In the genomic region with DNA sequence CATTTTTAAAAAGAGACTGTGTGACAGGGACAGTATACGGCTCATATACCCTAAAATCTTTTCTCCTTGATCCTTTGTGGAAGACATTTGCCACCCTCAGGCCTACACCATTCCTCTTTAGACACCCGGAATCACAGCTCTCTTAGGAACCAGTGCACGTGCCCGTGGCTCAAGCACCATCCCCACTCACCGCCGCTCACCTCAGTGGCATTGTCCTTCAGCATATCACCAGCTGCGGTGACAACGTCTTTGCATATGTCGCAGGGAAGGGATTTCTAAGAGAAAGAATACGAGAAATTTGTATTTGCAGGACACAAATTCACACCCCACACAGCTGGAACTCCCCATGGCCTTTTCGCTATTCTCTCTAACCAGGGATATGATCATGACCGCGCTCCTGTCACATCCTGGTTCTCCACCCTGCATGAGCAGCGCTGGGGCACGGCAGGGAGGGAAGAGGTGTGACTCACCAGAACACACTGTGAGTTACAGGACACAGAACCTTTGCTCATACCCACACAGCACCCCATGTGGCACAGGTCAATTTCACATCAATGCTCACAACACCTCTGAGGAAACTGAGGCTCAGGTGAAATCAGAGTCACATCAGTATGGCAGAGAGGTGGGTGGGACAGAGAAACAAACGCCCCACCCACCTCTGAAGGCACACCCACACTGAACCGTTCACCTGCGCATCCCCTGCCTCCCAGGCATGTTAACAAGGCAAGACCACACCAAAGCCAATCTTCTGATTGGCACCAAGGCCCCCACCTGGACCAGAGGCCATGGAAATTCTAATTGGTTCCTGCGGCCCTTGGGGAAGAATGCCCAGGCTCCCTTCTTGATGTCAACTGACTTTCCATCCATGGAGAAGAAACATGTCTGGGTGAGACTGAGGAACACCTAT, we compare ENCODE assay signal across 11 cellular contexts. TPM values are rescaled to one million over a fixed set of nuclear protein-coding genes. Genes with fewer than 3 reads are reported as not detected.
DNase-seq lines count a peak whose midpoint lies in the region; ATAC-seq and TF ChIP-seq lines count a peak whose summit lies in the region.
"Had no signal": no experiment of that assay in that cellular context is flagged by ENCODE, and none has a peak within 500 bp of the region (broad histone marks: within the 10 kb centered on the region; RNA-seq: fewer than 3 reads in every experiment).

No MANE protein-coding gene starts in this region.

- dilution Hi-C loops in IMR-90 (cut with HindIII; ENCODE audit: low sequenced_read_pairs, unreplicated experiment) = no loop called here
- dilution Hi-C loops in mammary epithelial cell (cut with HindIII; ENCODE audit: low sequenced_read_pairs) = no loop called here

- no peak overlapping the region for H2AFZ ChIP-seq in IMR-90 (replicated peaks; ENCODE audit: low read length, poor library complexity)
- H2AFZ ChIP-seq in mammary epithelial cell (ENCODE audit: low read depth, low read length) = no peak overlapping the region

- H3K9ac ChIP-seq in IMR-90 (ENCODE audit: low read depth, low read length) = no peak overlapping the region
- H3K9ac ChIP-seq in mammary epithelial cell (ENCODE audit: insufficient read depth, low read length) = no peak overlapping the region
- no peak overlapping the region for H3K9ac ChIP-seq in mesendoderm (ENCODE audit: low read length)

- no peak overlapping the region for H4K91ac ChIP-seq in IMR-90 (ENCODE audit: insufficient read depth, low read depth, low read length)

- H3K9me3 ChIP-seq in IMR-90 (ENCODE audit: control insufficient read depth, insufficient read depth, low read length) (no peaks in the 10 kb centered on the region), mammary epithelial cell (replicated peaks; ENCODE audit: insufficient read depth, low read length) (no peaks in the 10 kb centered on the region)
- H3K9me3 ChIP-seq: Caco-2 had no signal

- H3K9me3 Mint-ChIP-seq in type B pancreatic cell = no peaks in the 10 kb centered on the region

- no peak overlapping the region for H2AK5ac ChIP-seq in IMR-90 (ENCODE audit: low read depth, low read length)
- H2AK5ac ChIP-seq in mesendoderm (ENCODE audit: low read length) = no peak overlapping the region

- no peak for TF ChIP-seq POLR2A in IMR-90 (IDR thresholded peaks at IDR 0.05; ENCODE audit: low read depth, low read length)

- H2BK120ac ChIP-seq in IMR-90 (ENCODE audit: low read depth, low read length) (no peak overlapping the region), mesendoderm (ENCODE audit: low read depth, low read length) (no peak overlapping the region)

- H4K8ac ChIP-seq in IMR-90 (ENCODE audit: low read depth in 2 of 2, low read length in 2 of 2) = no peak overlapping the region
- H4K8ac ChIP-seq in mesendoderm (ENCODE audit: low read depth, low read length) = no peak overlapping the region

- H3K36me3 ChIP-seq in IMR-90 (ENCODE audit: control insufficient read depth, insufficient read depth, low read length) = peaks cover 47% of the 10 kb centered on the region
- peaks cover 28% of the 10 kb centered on the region for H3K36me3 ChIP-seq in mammary epithelial cell (ENCODE audit: insufficient read depth, low read length)
- H3K36me3 ChIP-seq in mesendoderm (ENCODE audit: control insufficient read depth, insufficient read depth, low read length) = peaks cover 14% of the 10 kb centered on the region

- peak; percentile 54 for DNase-seq in IMR-90
- peak; percentile 83 for DNase-seq in mammary epithelial cell
- DNase-seq in iris pigment epithelial cell (ENCODE audit: low read depth) = peak; percentile 68
- DNase-seq in type B pancreatic cell (ENCODE audit: extremely low spot score, unreplicated experiment) = no peak
- no peak for DNase-seq in GM13976 (ENCODE audit: low spot score)
- DNase-seq in activated CD4-positive, alpha-beta T cell treated with anti-CD3 and anti-CD28 coated beads for 4 hours = no peak
- no peak for DNase-seq in mesendoderm
- DNase-seq: activated CD8-positive, alpha-beta memory T cell treated with anti-CD3 and anti-CD28 coated beads, Interleukin-2, amount 10 ng/mL, durations not matched to agents 7 days and 5 days; Caco-2; NCI-H1092 had no signal

- H2BK5ac ChIP-seq in IMR-90 (ENCODE audit: low read depth, low read length, poor library complexity, severe bottlenecking) = no peak overlapping the region
- H2BK5ac ChIP-seq in mesendoderm (ENCODE audit: low read length) = no peak overlapping the region

- TF ChIP-seq RAD21 in IMR-90 (IDR thresholded peaks at IDR 0.05; ENCODE audit: low read length) = no peak

- H3K9me1 ChIP-seq in IMR-90 (ENCODE audit: insufficient read depth, low read length) = peaks cover 28% of the 10 kb centered on the region

- BruUV-seq in IMR-90 (replicated peaks; lab: Mats Ljungman, UMichigan) (no TSS peak), mammary epithelial cell (replicated peaks; lab: Mats Ljungman, UMichigan) (no TSS peak)

- intact Hi-C loops in IMR-90 (cut with micrococcal nuclease) (no loop called here), mammary epithelial cell (cut with micrococcal nuclease) (no loop called here)

- no peak overlapping the region for H3K4me2 ChIP-seq in IMR-90 (ENCODE audit: low read depth, low read length)
- H3K4me2 ChIP-seq in mammary epithelial cell (ENCODE audit: insufficient read depth, low read depth, low read length) = no peak overlapping the region
- H3K4me2 ChIP-seq in mesendoderm (ENCODE audit: low read length) = no peak overlapping the region

- H3K23ac ChIP-seq in IMR-90 (ENCODE audit: low read depth, low read length) (no peak overlapping the region), mesendoderm (ENCODE audit: low read length) (no peak overlapping the region)

- TF ChIP-seq CTCF in IMR-90 (conservative IDR thresholded peaks at IDR 0.05; ENCODE audit: low read depth, low read length) (no peak), mammary epithelial cell (conservative IDR thresholded peaks at IDR 0.05 in 1 of 2, IDR thresholded peaks at IDR 0.05 in 1 of 2; ENCODE audit: extremely low read depth in 1 of 2, insufficient read depth in 1 of 2, low read depth in 1 of 2, low read length in 2 of 2) (peak; percentile 6 to 35), type B pancreatic cell (conservative IDR thresholded peaks at IDR 0.05) (no peak), GM13976 (IDR thresholded peaks at IDR 0.05; ENCODE audit: borderline replicate concordance, control extremely low read depth, extremely low read depth, insufficient read depth, missing control alignments) (no peak)

- ATAC-seq in IMR-90 (ENCODE audit: low read depth) = peak; percentile 29; the same call in 1 of the 2 replicates
- ATAC-seq: activated CD8-positive, alpha-beta memory T cell treated with anti-CD3 and anti-CD28 coated beads, Interleukin-2, amount 10 ng/mL, durations not matched to agents 7 days and 5 days had no signal

- H3K14ac ChIP-seq in IMR-90 (replicated peaks; ENCODE audit: low read depth, low read length) = no peak overlapping the region

- H3K79me2 ChIP-seq in mammary epithelial cell (ENCODE audit: insufficient read depth, low read length) = peaks cover 66% of the 10 kb centered on the region
- peaks cover 35% of the 10 kb centered on the region for H3K79me2 ChIP-seq in mesendoderm (ENCODE audit: control insufficient read depth, insufficient read depth, low read length)

- H3K27me3 ChIP-seq in IMR-90 (ENCODE audit: control insufficient read depth, insufficient read depth, low read length) = no peaks in the 10 kb centered on the region
- H3K27me3 ChIP-seq in mammary epithelial cell (ENCODE audit: insufficient read depth, low read length) = no peaks in the 10 kb centered on the region
- no peaks in the 10 kb centered on the region for H3K27me3 ChIP-seq in mesendoderm (ENCODE audit: insufficient read depth, low read length, poor library complexity)

- H3K27ac ChIP-seq in IMR-90 (ENCODE audit: insufficient read depth, low read length) (no peak overlapping the region), mammary epithelial cell (ENCODE audit: insufficient read depth, low read depth, low read length) (peak overlapping the region; percentile 1), mesendoderm (ENCODE audit: low read depth, low read length) (no peak overlapping the region)

- H3K4me3 ChIP-seq in IMR-90 (ENCODE audit: insufficient read depth, low read depth, low read length) (no peak overlapping the region), mammary epithelial cell (replicated peaks in 1 of 3; ENCODE audit: insufficient read depth in 1 of 3, low read depth in 2 of 3, low read length in 3 of 3) (no peak overlapping the region), mesendoderm (ENCODE audit: low read length) (no peak overlapping the region)

- H3K4me1 Mint-ChIP-seq in type B pancreatic cell (ENCODE audit: unreplicated experiment) = peaks cover 21% of the 10 kb centered on the region

- 80% methylated on average over 1 of the region's 19 CpGs; no CpG with 5 or more reads in 1 of the 2 experiments for WGBS in IMR-90 (ENCODE audit: extremely low coverage in 2 of 2, insufficient read length in 1 of 2), 2 experiments
- WGBS in mammary epithelial cell (ENCODE audit: low coverage, missing lambda C conversion rate) = 76% methylated on average over 19 of the region's 19 CpGs
- WGBS in mesendoderm (ENCODE audit: extremely low coverage, insufficient coverage, low lambda C conversion rate) = no CpG with 5 or more reads among the region's 19 CpGs

- no peak overlapping the region for H2BK20ac ChIP-seq in IMR-90 (ENCODE audit: low read depth, low read length)

- POLR2A ChIA-PET in IMR-90 (lab: Charles Lee; ENCODE audit: unreplicated experiment) = interaction anchor here (0.6 kb wide), 1 partner anchor 455 kb away, joined by 3 read pairs; no protein-coding TSS in a partner anchor

- H3K36me3 Mint-ChIP-seq in type B pancreatic cell = peaks cover 38% of the 10 kb centered on the region

- no peaks in the 10 kb centered on the region for H3K27me3 Mint-ChIP-seq in type B pancreatic cell
- H3K27me3 Mint-ChIP-seq: activated CD8-positive, alpha-beta memory T cell treated with anti-CD3 and anti-CD28 coated beads, Interleukin-2, amount 10 ng/mL, durations not matched to agents 7 days and 5 days; activated naive CD8-positive, alpha-beta T cell had no signal

- H2AK9ac ChIP-seq in IMR-90 (replicated peaks; ENCODE audit: low read depth, low read length, poor library complexity) = peak overlapping the region; percentile 23

- H4K20me1 ChIP-seq in IMR-90 (ENCODE audit: insufficient read depth, low read length) (peaks cover 67% of the 10 kb centered on the region), mammary epithelial cell (ENCODE audit: insufficient read depth, low read length) (no peaks in the 10 kb centered on the region)

- CTCF ChIA-PET in IMR-90 (lab: Yijun Ruan, JAX) = no interaction called here
- CTCF ChIA-PET in mammary epithelial cell (lab: Charles Lee; ENCODE audit: low non-redundant PET) = no interaction called here

- H3K18ac ChIP-seq in IMR-90 (ENCODE audit: low read depth, low read length) = no peak overlapping the region
- H3K18ac ChIP-seq in mesendoderm (ENCODE audit: low read length) = no peak overlapping the region

- no peak overlapping the region for H3K4me3 Mint-ChIP-seq in type B pancreatic cell
- H3K4me3 Mint-ChIP-seq: activated CD8-positive, alpha-beta memory T cell treated with anti-CD3 and anti-CD28 coated beads, Interleukin-2, amount 10 ng/mL, durations not matched to agents 7 days and 5 days; activated naive CD8-positive, alpha-beta T cell had no signal

- H3K56ac ChIP-seq in IMR-90 (ENCODE audit: extremely low read depth, insufficient read depth, low read length) (no peak overlapping the region), mesendoderm (ENCODE audit: low read length) (no peak overlapping the region)

- in situ Hi-C loops in IMR-90 (cut with MboI; ENCODE audit: low sequenced_read_pairs) = no loop called here
- in situ Hi-C loops in mammary epithelial cell (cut with MboI; ENCODE audit: low sequenced_read_pairs in 2 of 2) = loop anchor here (10.0 kb wide), 2 partner anchors 53 to 63 kb away; no protein-coding TSS in a partner anchor
- in situ Hi-C loops in GM13976 (cut with MboI; ENCODE audit: low sequenced_read_pairs, unreplicated experiment) = loop anchor here (10.0 kb wide), 1 partner anchor 53 kb away; no protein-coding TSS in a partner anchor

- H2BK15ac ChIP-seq in IMR-90 (ENCODE audit: low read depth, low read length) (no peak overlapping the region), mesendoderm (replicated peaks; ENCODE audit: low read depth) (no peak overlapping the region)

- H3K4me1 ChIP-seq in IMR-90 (ENCODE audit: control insufficient read depth, insufficient read depth, low read length) (peaks cover 12% of the 10 kb centered on the region), mammary epithelial cell (ENCODE audit: insufficient read depth, low read length) (peaks cover 28% of the 10 kb centered on the region), mesendoderm (ENCODE audit: control insufficient read depth, low read depth, low read length) (no peaks in the 10 kb centered on the region)

- H3K79me1 ChIP-seq in IMR-90 (ENCODE audit: low read depth in 1 of 2, low read length in 2 of 2) = peaks cover 32 to 70% of the 10 kb centered on the region in 2 experiments
- H3K79me1 ChIP-seq in mesendoderm (ENCODE audit: low read length) = peaks cover 32% of the 10 kb centered on the region

- peak overlapping the region; percentile 82 for H3K27ac Mint-ChIP-seq in type B pancreatic cell
- H3K27ac Mint-ChIP-seq: activated CD8-positive, alpha-beta memory T cell treated with anti-CD3 and anti-CD28 coated beads, Interleukin-2, amount 10 ng/mL, durations not matched to agents 7 days and 5 days; activated naive CD8-positive, alpha-beta T cell had no signal

- H4K5ac ChIP-seq in IMR-90 (ENCODE audit: low read depth, low read length) (no peak overlapping the region), mesendoderm (ENCODE audit: low read length) (no peak overlapping the region)

- no peak overlapping the region for H3K4ac ChIP-seq in IMR-90 (ENCODE audit: low read depth, low read length)
- H3K4ac ChIP-seq in mesendoderm (ENCODE audit: low read depth, low read length) = no peak overlapping the region

RNA-seq across cellular contexts. Expression of a gene that starts 19.2 kb away (rescaled TPM):
- total RNA-seq in IMR-90 (2012; rRNA removed) (216 and 221 TPM in 2 replicates), mammary epithelial cell (1,000 to 10,000 TPM in 1 of 2 donors, 100 to 1,000 TPM in 1; 655 to 1,757 TPM), type B pancreatic cell (ENCODE audit: low replicate concordance) (487 and 577 TPM in 2 replicates)
- polyA plus RNA-seq in IMR-90 (2012; rRNA removed) (876 TPM in 2 replicates), mammary epithelial cell (864 TPM)
- polyA plus RNA-seq in IMR-90 (2012; cell fraction: cytosol; rRNA removed) = 905 and 937 TPM in 2 replicates
- polyA plus RNA-seq in IMR-90 (2012; cell fraction: nucleus; rRNA removed; ENCODE audit: low replicate concordance) = 546 and 844 TPM in 2 replicates
- polyA minus RNA-seq in mammary epithelial cell = 764 TPM
- polyA plus RNA-seq in mesendoderm (2013, experiment 1 of 2) = 164 TPM
- polyA plus RNA-seq in mesendoderm (2013, experiment 2 of 2) = 164 TPM

RNA-seq across cellular contexts. Expression of a gene that starts 58.6 kb away (rescaled TPM):
- total RNA-seq in IMR-90 (2012; rRNA removed) = 5.0 and 5.3 TPM in 2 replicates
- polyA plus RNA-seq in IMR-90 (2012; rRNA removed) = 23.8 and 25.1 TPM in 2 replicates
- 17.6 and 24.1 TPM in 2 replicates for polyA plus RNA-seq in IMR-90 (2012; cell fraction: cytosol; rRNA removed)
- polyA plus RNA-seq in IMR-90 (2012; cell fraction: nucleus; rRNA removed; ENCODE audit: low replicate concordance) = 10.6 and 25.6 TPM in 2 replicates
- total RNA-seq in mammary epithelial cell = 10 to 100 TPM; 39.9 to 77.8 TPM
- polyA plus RNA-seq in mammary epithelial cell = 26.5 TPM
- 31.0 TPM for polyA minus RNA-seq in mammary epithelial cell
- total RNA-seq in type B pancreatic cell (ENCODE audit: low replicate concordance) = 47.0 and 82.1 TPM in 2 replicates
- polyA plus RNA-seq in mesendoderm (2013, experiment 1 of 2) = 0.01 TPM
- 0.07 TPM for polyA plus RNA-seq in mesendoderm (2013, experiment 2 of 2)

Comparison
In these comparisons a context has a peak if more than half of its experiments do, and no peak if none do; other contexts are left out.
1. DNase-seq: peak in IMR-90 (single experiment), mammary epithelial cell (single experiment) and iris pigment epithelial cell (single experiment); none in type B pancreatic cell (single experiment), GM13976 (single experiment), activated CD4-positive, alpha-beta T cell treated with anti-CD3 and anti-CD28 coated beads for 4 hours (0 of 2) and mesendoderm (single experiment).
2. CTCF ChIP-seq: peak in mammary epithelial cell (2 of 2); none in IMR-90 (single experiment), type B pancreatic cell (single experiment) and GM13976 (single experiment).